ENCODE assay signal across 25 cellular contexts in the genomic region with DNA sequence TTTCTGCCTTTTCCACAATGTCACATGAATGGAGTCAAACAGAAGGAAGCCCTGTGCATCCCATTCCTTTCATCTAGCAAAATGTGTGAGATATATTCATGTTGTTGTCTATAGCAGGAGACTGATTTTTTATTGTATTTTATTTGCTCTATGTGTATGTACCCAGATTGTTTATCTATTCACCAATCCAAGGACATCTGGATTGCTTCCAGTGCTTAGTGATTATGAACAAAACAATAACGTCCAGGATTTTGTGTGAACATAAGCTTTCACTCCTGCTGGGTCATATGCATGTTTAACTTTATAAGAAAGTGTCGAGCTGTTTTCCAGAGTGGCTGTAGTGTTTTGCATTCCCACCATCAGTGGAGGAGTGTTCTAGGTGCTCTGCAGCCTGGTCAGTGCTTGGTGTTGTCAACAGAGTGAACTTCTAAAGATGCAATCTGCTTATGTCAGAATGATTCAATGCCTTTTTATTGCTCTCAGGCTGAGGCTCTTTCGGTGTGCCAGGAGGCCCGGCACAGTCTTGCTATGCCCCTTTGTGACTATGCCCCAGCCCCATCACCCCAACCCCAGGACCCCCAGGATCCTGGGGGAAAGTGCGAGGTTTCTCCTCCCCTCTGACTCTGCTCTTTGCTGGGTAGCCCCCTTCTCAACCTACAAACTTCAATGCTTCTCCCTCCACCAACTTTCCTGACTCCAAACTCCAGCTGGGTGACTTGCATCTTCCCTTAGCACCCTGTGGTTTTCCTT. TPM values are rescaled to one million over a fixed set of nuclear protein-coding genes. Genes with fewer than 3 reads are reported as not detected.
DNase-seq lines count a peak whose midpoint lies in the region; TF ChIP-seq lines count a peak whose summit lies in the region.
"Had no signal": no experiment of that assay in that cellular context is flagged by ENCODE, and none has a peak within 500 bp of the region (broad histone marks: within the 10 kb centered on the region; RNA-seq: fewer than 3 reads in every experiment).

No MANE protein-coding gene starts in this region.

- H3K36me3 Mint-ChIP-seq in neural progenitor cell = no peaks in the 10 kb centered on the region
- H3K36me3 Mint-ChIP-seq: CD14-positive monocyte; CD8-positive, alpha-beta memory T cell had no signal

- no peaks in the 10 kb centered on the region for H3K4me1 ChIP-seq in neural progenitor cell
- H3K4me1 ChIP-seq: HAP-1 had no signal

- H3K27ac Mint-ChIP-seq in neural progenitor cell = peak overlapping the region; percentile 35
- H3K27ac Mint-ChIP-seq: B cell had no signal

- no peaks in the 10 kb centered on the region for H3K4me1 Mint-ChIP-seq in neural progenitor cell
- H3K4me1 Mint-ChIP-seq: CD14-positive monocyte; CD8-positive, alpha-beta memory T cell had no signal

- H3K9ac ChIP-seq in neural progenitor cell = no peak overlapping the region

- no peak overlapping the region for H3K4me3 Mint-ChIP-seq in neural progenitor cell
- H3K4me3 Mint-ChIP-seq: B cell; CD14-positive monocyte; CD8-positive, alpha-beta memory T cell had no signal

- no peak overlapping the region for H3K4me2 ChIP-seq in neural progenitor cell

- H3F3A ChIP-seq in neural progenitor cell (ENCODE audit: low read depth) = no peaks in the 10 kb centered on the region

- H3K4me3 ChIP-seq in neural progenitor cell = no peak overlapping the region
- H3K4me3 ChIP-seq: HAP-1, SK-N-MC had no signal

- peak; percentile 31 for DNase-seq in NCI-H748 (lab: John Stamatoyannopoulos, UW; ENCODE audit: unreplicated experiment)
- no peak for DNase-seq in NCI-H748 treated with DMSO at 0.1 percent for 48 hours (lab: John Stamatoyannopoulos, UW)
- DNase-seq in NCI-H774 (lab: John Stamatoyannopoulos, UW) = peak; percentile 4
- DNase-seq in neural progenitor cell (ENCODE audit: low spot score) = no peak
- DNase-seq in hypothalamus (lab: John Stamatoyannopoulos, UW) = no peak
- DNase-seq in activated CD4-positive, alpha-beta T cell treated with anti-CD3 and anti-CD28 coated beads, Interleukin-2, amount 50 U/mL, for 1 hour = no peak
- DNase-seq: Calu3; CD8-positive, alpha-beta memory T cell; DMS79 treated with DMSO at 0.1 percent for 48 hours; GF-D8; GOT3; KBM-7; MM.1S; NCI-H2029; NCI-H82; RPMI8226; SIG-M5 had no signal

- H3K9me3 ChIP-seq in neural progenitor cell (ENCODE audit: low read depth) = no peaks in the 10 kb centered on the region
- H3K9me3 ChIP-seq: HAP-1 had no signal

- no peaks in the 10 kb centered on the region for H3K79me2 ChIP-seq in neural progenitor cell (ENCODE audit: low read depth)

- no peaks in the 10 kb centered on the region for H3K36me3 ChIP-seq in neural progenitor cell
- H3K36me3 ChIP-seq: HAP-1 had no signal

- H3K27ac ChIP-seq in C4-2B (peak overlapping the region; percentile 8; the same call in 1 of the 2 replicates), neural progenitor cell (no peak overlapping the region)
- H3K27ac ChIP-seq: 22Rv1, SK-N-MC had no signal

- H2AFZ ChIP-seq in neural progenitor cell (replicated peaks) = no peak overlapping the region

- H3K27me3 Mint-ChIP-seq in neural progenitor cell (ENCODE audit: insufficient read depth, low read depth) = peaks cover 8% of the 10 kb centered on the region

- no peak for TF ChIP-seq CTCF in C4-2B (conservative IDR thresholded peaks at IDR 0.05)
- no peak for TF ChIP-seq CTCF in neural progenitor cell (IDR thresholded peaks at IDR 0.05)

- H3K27me3 ChIP-seq in neural progenitor cell = no peaks in the 10 kb centered on the region

- H3K9me3 Mint-ChIP-seq in neural progenitor cell = no peaks in the 10 kb centered on the region

- H4K20me1 ChIP-seq in neural progenitor cell (ENCODE audit: low read depth) = no peaks in the 10 kb centered on the region

RNA-seq across cellular contexts. Expression of a gene that starts 19.9 kb away (rescaled TPM):
- total RNA-seq in neural progenitor cell (ENCODE audit: low replicate concordance) = 8.6 and 9.0 TPM in 2 replicates
- total RNA-seq: B cell; CD8-positive, alpha-beta memory T cell; LHCN-M2; NCI-H460 had no signal

Comparison
In these comparisons a context has a peak if more than half of its experiments do, and no peak if none do; other contexts are left out.
1. DNase-seq: peak in NCI-H748 (single experiment) and NCI-H774 (single experiment); none in NCI-H748 treated with DMSO at 0.1 percent for 48 hours (single experiment), neural progenitor cell (single experiment), hypothalamus (0 of 51) and activated CD4-positive, alpha-beta T cell treated with anti-CD3 and anti-CD28 coated beads, Interleukin-2, amount 50 U/mL, for 1 hour (single experiment).